ENCODE assay signal across 1 cellular context in the genomic region with DNA sequence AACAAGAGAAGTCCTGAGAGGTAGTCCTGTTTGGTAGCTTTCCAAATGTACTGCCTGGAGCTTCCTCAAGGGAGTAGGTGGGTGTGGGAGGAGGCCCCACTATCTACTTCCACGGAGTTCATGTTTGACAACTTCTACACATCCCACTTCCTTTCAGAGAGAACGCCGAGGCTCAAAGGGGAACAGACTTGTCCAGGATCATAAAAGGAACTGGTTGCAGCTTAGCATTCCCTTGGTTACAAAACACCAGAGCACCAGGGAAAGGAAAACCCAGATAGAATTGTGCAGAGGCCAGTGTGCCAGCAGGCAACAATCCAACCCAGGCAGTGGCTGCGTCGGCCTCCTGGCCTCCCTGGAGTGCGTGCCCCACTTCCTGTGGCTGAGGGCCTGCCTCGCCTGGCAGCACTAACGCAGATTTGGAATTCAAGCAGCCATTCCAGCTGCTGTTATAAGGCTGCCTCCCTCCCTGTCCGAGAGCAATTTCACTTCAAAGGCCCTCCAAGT.
A peak's percentile ranks its signal among the peaks of the same experiment; 100 is the strongest.
TF ChIP-seq lines count a peak whose summit lies in the region.

No MANE protein-coding gene starts in this region.

TF ChIP-seq in K562, 482 proteins besides CTCF, POLR2A, EP300 and RAD21 (continued from another document):
- TF ChIP-seq SIN3B (IDR thresholded peaks at IDR 0.05; ENCODE audit: low read depth) (no peak; the same call in 1 of the 2 replicates), ZBTB33 (CRISPR knock-in tag; IDR thresholded peaks at IDR 0.05) (no peak), SMARCA5 (IDR thresholded peaks at IDR 0.05) (no peak), ZNF175 (CRISPR knock-in tag; IDR thresholded peaks at IDR 0.05; ENCODE audit: low read depth) (peak; percentile 58; the same call in 1 of the 2 replicates), NR3C1 (CRISPR knock-in tag; IDR thresholded peaks at IDR 0.05) (no peak), OTX1 (CRISPR knock-in tag; IDR thresholded peaks at IDR 0.05) (no peak), C11orf30 (IDR thresholded peaks at IDR 0.05; ENCODE audit: low read depth) (no peak), ZNF584 (CRISPR knock-in tag; IDR thresholded peaks at IDR 0.05; ENCODE audit: low read depth) (no peak), MEF2A (IDR thresholded peaks at IDR 0.05; ENCODE audit: control insufficient read depth, low read depth, low read length) (no peak), ZNF583 (CRISPR knock-in tag; IDR thresholded peaks at IDR 0.05) (no peak), NFIX (CRISPR knock-in tag; IDR thresholded peaks at IDR 0.05; ENCODE audit: low read depth) (no peak), CREM (IDR thresholded peaks at IDR 0.05; ENCODE audit: low read depth) (no peak), PATZ1 (CRISPR knock-in tag; IDR thresholded peaks at IDR 0.05; ENCODE audit: borderline replicate concordance) (no peak; the same call in 1 of the 2 replicates), ZNF696 (CRISPR knock-in tag; conservative IDR thresholded peaks at IDR 0.05) (peak; percentile 55; the same call in 1 of the 2 replicates), NFYB (IDR thresholded peaks at IDR 0.05; ENCODE audit: extremely low read depth, insufficient read length) (no peak), ZKSCAN3 (CRISPR knock-in tag; IDR thresholded peaks at IDR 0.05) (no peak), MTA2 (IDR thresholded peaks at IDR 0.05; ENCODE audit: low read depth) (no peak), SMAD1 (IDR thresholded peaks at IDR 0.05; ENCODE audit: low read depth, low read length, partially characterized antibody) (no peak), SPI1 (IDR thresholded peaks at IDR 0.05; ENCODE audit: borderline replicate concordance, low read depth, low read length) (peak; percentile 91), KLF13 (tag; IDR thresholded peaks at IDR 0.05; ENCODE audit: borderline replicate concordance, low read depth) (no peak), GATAD2B (IDR thresholded peaks at IDR 0.05; ENCODE audit: borderline replicate concordance) (peak; percentile 69; the same call in 1 of the 2 replicates), ETV1 (tag; conservative IDR thresholded peaks at IDR 0.05; ENCODE audit: low read depth) (0 out of 2 replicates have a peak, but pooled peaks have one; percentile 10), ZNF324 (CRISPR knock-in tag; IDR thresholded peaks at IDR 0.05) (no peak), ZBTB9 (CRISPR knock-in tag; IDR thresholded peaks at IDR 0.05) (no peak), ELK3 (CRISPR knock-in tag; IDR thresholded peaks at IDR 0.05) (no peak), POLR2G (IDR thresholded peaks at IDR 0.05; ENCODE audit: low read depth, low read length) (no peak), ZBTB11 (CRISPR knock-in tag; IDR thresholded peaks at IDR 0.05) (0 out of 6 replicates have a peak, but pooled peaks of 1 of the 3 experiments have one; percentile 13)
- TF ChIP-seq, protein P1, sequence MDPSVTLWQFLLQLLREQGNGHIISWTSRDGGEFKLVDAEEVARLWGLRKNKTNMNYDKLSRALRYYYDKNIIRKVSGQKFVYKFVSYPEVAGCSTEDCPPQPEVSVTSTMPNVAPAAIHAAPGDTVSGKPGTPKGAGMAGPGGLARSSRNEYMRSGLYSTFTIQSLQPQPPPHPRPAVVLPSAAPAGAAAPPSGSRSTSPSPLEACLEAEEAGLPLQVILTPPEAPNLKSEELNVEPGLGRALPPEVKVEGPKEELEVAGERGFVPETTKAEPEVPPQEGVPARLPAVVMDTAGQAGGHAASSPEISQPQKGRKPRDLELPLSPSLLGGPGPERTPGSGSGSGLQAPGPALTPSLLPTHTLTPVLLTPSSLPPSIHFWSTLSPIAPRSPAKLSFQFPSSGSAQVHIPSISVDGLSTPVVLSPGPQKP (CRISPR knock-in tag; IDR thresholded peaks at IDR 0.05) = no peak
- TF ChIP-seq, protein P2, sequence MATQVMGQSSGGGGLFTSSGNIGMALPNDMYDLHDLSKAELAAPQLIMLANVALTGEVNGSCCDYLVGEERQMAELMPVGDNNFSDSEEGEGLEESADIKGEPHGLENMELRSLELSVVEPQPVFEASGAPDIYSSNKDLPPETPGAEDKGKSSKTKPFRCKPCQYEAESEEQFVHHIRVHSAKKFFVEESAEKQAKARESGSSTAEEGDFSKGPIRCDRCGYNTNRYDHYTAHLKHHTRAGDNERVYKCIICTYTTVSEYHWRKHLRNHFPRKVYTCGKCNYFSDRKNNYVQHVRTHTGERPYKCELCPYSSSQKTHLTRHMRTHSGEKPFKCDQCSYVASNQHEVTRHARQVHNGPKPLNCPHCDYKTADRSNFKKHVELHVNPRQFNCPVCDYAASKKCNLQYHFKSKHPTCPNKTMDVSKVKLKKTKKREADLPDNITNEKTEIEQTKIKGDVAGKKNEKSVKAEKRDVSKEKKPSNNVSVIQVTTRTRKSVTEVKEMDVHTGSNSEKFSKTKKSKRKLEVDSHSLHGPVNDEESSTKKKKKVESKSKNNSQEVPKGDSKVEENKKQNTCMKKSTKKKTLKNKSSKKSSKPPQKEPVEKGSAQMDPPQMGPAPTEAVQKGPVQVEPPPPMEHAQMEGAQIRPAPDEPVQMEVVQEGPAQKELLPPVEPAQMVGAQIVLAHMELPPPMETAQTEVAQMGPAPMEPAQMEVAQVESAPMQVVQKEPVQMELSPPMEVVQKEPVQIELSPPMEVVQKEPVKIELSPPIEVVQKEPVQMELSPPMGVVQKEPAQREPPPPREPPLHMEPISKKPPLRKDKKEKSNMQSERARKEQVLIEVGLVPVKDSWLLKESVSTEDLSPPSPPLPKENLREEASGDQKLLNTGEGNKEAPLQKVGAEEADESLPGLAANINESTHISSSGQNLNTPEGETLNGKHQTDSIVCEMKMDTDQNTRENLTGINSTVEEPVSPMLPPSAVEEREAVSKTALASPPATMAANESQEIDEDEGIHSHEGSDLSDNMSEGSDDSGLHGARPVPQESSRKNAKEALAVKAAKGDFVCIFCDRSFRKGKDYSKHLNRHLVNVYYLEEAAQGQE (CRISPR knock-in tag; IDR thresholded peaks at IDR 0.05; ENCODE audit: low read depth) = no peak
- TF ChIP-seq, protein P3, sequence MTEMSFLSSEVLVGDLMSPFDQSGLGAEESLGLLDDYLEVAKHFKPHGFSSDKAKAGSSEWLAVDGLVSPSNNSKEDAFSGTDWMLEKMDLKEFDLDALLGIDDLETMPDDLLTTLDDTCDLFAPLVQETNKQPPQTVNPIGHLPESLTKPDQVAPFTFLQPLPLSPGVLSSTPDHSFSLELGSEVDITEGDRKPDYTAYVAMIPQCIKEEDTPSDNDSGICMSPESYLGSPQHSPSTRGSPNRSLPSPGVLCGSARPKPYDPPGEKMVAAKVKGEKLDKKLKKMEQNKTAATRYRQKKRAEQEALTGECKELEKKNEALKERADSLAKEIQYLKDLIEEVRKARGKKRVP (CRISPR knock-in tag; IDR thresholded peaks at IDR 0.05) = no peak
